ENCODE assay signal across 1 cellular context in the genomic region with DNA sequence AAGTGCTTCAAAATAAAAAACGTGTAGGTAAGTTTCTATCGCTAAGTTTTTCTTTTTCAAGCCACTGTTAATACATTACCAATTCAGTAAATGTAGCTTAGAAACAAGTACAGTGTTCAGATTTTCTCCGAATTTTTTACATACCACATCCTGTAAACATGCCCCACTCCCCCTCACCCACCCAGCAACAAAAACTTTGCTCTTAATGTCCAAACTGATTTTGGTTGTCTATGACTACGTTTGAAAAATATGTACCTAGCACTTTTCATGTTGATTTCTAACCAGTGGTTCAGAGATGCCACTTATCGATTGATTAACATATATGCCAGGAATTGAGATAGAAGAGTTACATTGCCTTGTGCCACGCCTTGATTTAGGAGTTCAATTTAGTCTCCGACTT.
TF ChIP-seq lines count a peak whose summit lies in the region.

No MANE protein-coding gene starts in this region.

TF ChIP-seq in WTC11, 78 proteins besides CTCF, POLR2A, EP300 and RAD21 (continued from another document):
- TF ChIP-seq ZNF281 (CRISPR knock-in tag; IDR thresholded peaks at IDR 0.05), result no peak
- no peak for TF ChIP-seq HMGA2 (CRISPR knock-in tag; IDR thresholded peaks at IDR 0.05)
- no peak for TF ChIP-seq FOXP4 (CRISPR knock-in tag; IDR thresholded peaks at IDR 0.05)
- TF ChIP-seq MYBL2 (CRISPR knock-in tag; IDR thresholded peaks at IDR 0.05), result no peak
- TF ChIP-seq KAT7 (CRISPR knock-in tag; IDR thresholded peaks at IDR 0.05; ENCODE audit: borderline replicate concordance), result no peak
- TF ChIP-seq USF1 (CRISPR knock-in tag; IDR thresholded peaks at IDR 0.05), result no peak
- no peak for TF ChIP-seq SOX15 (CRISPR knock-in tag; IDR thresholded peaks at IDR 0.05)
- no peak for TF ChIP-seq TEAD1 (CRISPR knock-in tag; IDR thresholded peaks at IDR 0.05)
- TF ChIP-seq, protein P1, sequence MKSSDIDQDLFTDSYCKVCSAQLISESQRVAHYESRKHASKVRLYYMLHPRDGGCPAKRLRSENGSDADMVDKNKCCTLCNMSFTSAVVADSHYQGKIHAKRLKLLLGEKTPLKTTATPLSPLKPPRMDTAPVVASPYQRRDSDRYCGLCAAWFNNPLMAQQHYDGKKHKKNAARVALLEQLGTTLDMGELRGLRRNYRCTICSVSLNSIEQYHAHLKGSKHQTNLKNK (CRISPR knock-in tag; IDR thresholded peaks at IDR 0.05), result no peak
- TF ChIP-seq SMAD3 (CRISPR knock-in tag; IDR thresholded peaks at IDR 0.05; ENCODE audit: borderline replicate concordance), result no peak
TF ChIP-seq in WTC11: peak in this region for 0.
